In the genomic region with DNA sequence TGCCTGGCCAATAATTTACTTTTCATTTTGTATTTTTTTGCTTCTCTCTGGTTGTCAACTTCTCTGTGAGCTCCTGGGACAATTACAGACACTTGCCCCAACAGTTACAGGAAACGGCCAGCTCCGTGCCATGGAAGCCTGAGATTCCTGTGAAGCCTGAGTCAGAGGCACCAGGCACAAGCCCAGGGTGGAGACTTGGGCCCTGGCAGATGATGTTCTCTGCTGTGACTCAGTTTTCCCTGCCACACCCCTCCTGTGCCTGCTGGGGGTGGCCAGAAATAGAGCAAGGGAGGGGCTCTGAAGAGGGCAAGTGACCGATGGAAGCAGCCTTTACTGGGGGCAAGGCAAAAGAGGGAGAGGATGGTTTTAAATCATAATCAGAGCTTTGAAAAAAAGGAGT, we compare ENCODE assay signal across 10 cellular contexts. TPM values are rescaled to one million over a fixed set of nuclear protein-coding genes. Genes with fewer than 3 reads are reported as not detected.
DNase-seq lines count a peak whose midpoint lies in the region; ATAC-seq, FAIRE-seq and TF ChIP-seq lines count a peak whose summit lies in the region.
"Had no signal": no experiment of that assay in that cellular context is flagged by ENCODE, and none has a peak within 500 bp of the region (broad histone marks: within the 10 kb centered on the region; RNA-seq: fewer than 3 reads in every experiment).

No MANE protein-coding gene starts in this region.

- peak; percentile 91 for ATAC-seq in HCT116
- no peak for ATAC-seq in HG03196 (IDR thresholded peaks at IDR 0.05; ENCODE audit: unreplicated experiment)

- H3K79me2 ChIP-seq in HCT116 (ENCODE audit: insufficient read depth, low read length) (peaks cover 34% of the 10 kb centered on the region), neural progenitor cell (ENCODE audit: low read depth) (peaks cover 10% of the 10 kb centered on the region)

- H3K9ac ChIP-seq in HCT116 (ENCODE audit: low read length), result peak overlapping the region; percentile 61
- H3K9ac ChIP-seq in neural progenitor cell, result no peak overlapping the region

- H3K36me3 ChIP-seq in HCT116 (ENCODE audit: control insufficient read depth in 1 of 2, insufficient read depth in 2 of 2, low read length in 2 of 2) (peaks cover 2 to 19% of the 10 kb centered on the region in 2 experiments; a peak in 2 of 4 replicates), ascending aorta (peaks cover 42 to 52% of the 10 kb centered on the region in 2 donors), right atrium auricular region (peaks cover 57% of the 10 kb centered on the region), neural progenitor cell (no peaks in the 10 kb centered on the region)

- H3K4me1 Mint-ChIP-seq in neural progenitor cell, result no peaks in the 10 kb centered on the region

- peak overlapping the region; percentile 77 for H3K4me2 ChIP-seq in HCT116 (ENCODE audit: low read length)
- H3K4me2 ChIP-seq in neural progenitor cell, result no peak overlapping the region

- TSS peak; percentile 99 for BruUV-seq in HCT116 (replicated peaks; lab: Mats Ljungman, UMichigan)

- CTCF ChIA-PET in HCT116 (lab: Charles Lee), result interaction anchor here (1.7 kb wide), 1 partner anchor 14 kb away, joined by 6 read pairs; no protein-coding TSS in a partner anchor
- CTCF ChIA-PET in HEK293T (lab: Yijun Ruan, JAX), result interaction anchor here (2.2 kb wide), 1 partner anchor 14 kb away, joined by 8 read pairs; no protein-coding TSS in a partner anchor

- H3F3A ChIP-seq in neural progenitor cell (ENCODE audit: low read depth), result no peaks in the 10 kb centered on the region

- intact Hi-C loops in HCT116 (cut with micrococcal nuclease), result loop anchor here (10.0 kb wide), 1 partner anchor 229 kb away; no protein-coding TSS in a partner anchor
- intact Hi-C loops in ascending aorta (cut with DNase I), result loop anchor here (1.0 kb wide), 2 partner anchors 20 to 222 kb away; a partner anchor contains a TSS

- peak overlapping the region; percentile 90 for H3K27ac ChIP-seq in HCT116 (ENCODE audit: low read depth, low read length)
- H3K27ac ChIP-seq in ascending aorta, result peak overlapping the region; percentile 91 to 93
- peak overlapping the region; percentile 84 to 86 for H3K27ac ChIP-seq in right atrium auricular region
- no peak overlapping the region for H3K27ac ChIP-seq in neural progenitor cell

- peak; percentile 85 for DNase-seq in HCT116 (ENCODE audit: low read depth, low spot score)
- peak; percentile 80 to 98 for DNase-seq in ascending aorta (ENCODE audit: low spot score in 2 of 2)
- DNase-seq in right atrium auricular region (ENCODE audit: low spot score), result peak; percentile 90
- peak; percentile 37 for DNase-seq in stimulated activated CD8-positive, alpha-beta memory T cell treated with anti-CD3 and anti-CD28 coated beads, Interleukin-4, amount 100 ng/mL, for 48 hours
- no peak for DNase-seq in HEK293T (ENCODE audit: extremely low spot score)
- DNase-seq in frontal cortex (ENCODE audit: low spot score in 2 of 2), result no peak
- no peak for DNase-seq in neural progenitor cell (ENCODE audit: low spot score)
- DNase-seq: head of caudate nucleus, NCI-H510A had no signal

- H3K27me3 ChIP-seq in HCT116 (ENCODE audit: insufficient read depth, low read length) (no peaks in the 10 kb centered on the region), ascending aorta (no peaks in the 10 kb centered on the region), right atrium auricular region (no peaks in the 10 kb centered on the region), neural progenitor cell (no peaks in the 10 kb centered on the region)

- no peak for FAIRE-seq in frontal cortex (lab: Jason Lieb, UNC)

- no peaks in the 10 kb centered on the region for H3K9me2 ChIP-seq in HCT116 (ENCODE audit: insufficient read depth)

- H3K27me3 Mint-ChIP-seq in neural progenitor cell (ENCODE audit: insufficient read depth, low read depth), result no peaks in the 10 kb centered on the region

- TF ChIP-seq CTCF in HCT116 (IDR thresholded peaks at IDR 0.05 in 2 of 3, conservative IDR thresholded peaks at IDR 0.05 in 1 of 3; ENCODE audit: borderline replicate concordance in 1 of 3, insufficient read depth in 1 of 3, low read depth in 2 of 3, low read length in 2 of 3), result no peak
- TF ChIP-seq CTCF in ascending aorta (IDR thresholded peaks at IDR 0.05), result no peak
- no peak for TF ChIP-seq CTCF in right atrium auricular region (IDR thresholded peaks at IDR 0.05)
- no peak for TF ChIP-seq CTCF in neural progenitor cell (IDR thresholded peaks at IDR 0.05)

- H3K9me3 ChIP-seq in HCT116 (ENCODE audit: control insufficient read depth in 1 of 2, insufficient read depth in 1 of 2, low read depth in 1 of 2, low read length in 2 of 2) (no peaks in the 10 kb centered on the region), ascending aorta (no peaks in the 10 kb centered on the region), right atrium auricular region (no peaks in the 10 kb centered on the region), neural progenitor cell (ENCODE audit: low read depth) (no peaks in the 10 kb centered on the region)

- no peak overlapping the region for H3K4me3 Mint-ChIP-seq in neural progenitor cell

- H3K4me3 ChIP-seq in HCT116 (replicated peaks in 1 of 2; ENCODE audit: low read depth in 1 of 2, low read length in 2 of 2) (peak overlapping the region; percentile 9 to 44; a peak in 2 of 4 replicates), ascending aorta (no peak overlapping the region), right atrium auricular region (no peak overlapping the region), neural progenitor cell (no peak overlapping the region)

- no peak for TF ChIP-seq POLR2A in HCT116 (IDR thresholded peaks at IDR 0.05; ENCODE audit: borderline replicate concordance, extremely low read depth, insufficient read depth, insufficient read length)

- POLR2A ChIA-PET in HCT116 (lab: Charles Lee) (interaction anchor here (0.8 to 3.1 kb wide), 3 partner anchors 14 to 76 kb away, joined by 3 to 20 read pairs (median 17); a partner anchor contains a TSS), HEK293T (lab: Yijun Ruan, JAX) (interaction anchor here (3.1 to 4.8 kb wide), 2 partner anchors 13 to 20 kb away, joined by 13 to 22 read pairs; a partner anchor contains a TSS)

- H2AFZ ChIP-seq in HCT116 (ENCODE audit: low read depth, low read length, poor library complexity, severe bottlenecking), result no peak overlapping the region
- no peak overlapping the region for H2AFZ ChIP-seq in neural progenitor cell (replicated peaks)

- H3K4me1 ChIP-seq in HCT116 (ENCODE audit: control insufficient read depth in 1 of 2, insufficient read depth in 2 of 2, low read length in 2 of 2), result peaks cover 14 to 52% of the 10 kb centered on the region in 2 experiments
- peaks cover 16 to 28% of the 10 kb centered on the region in 2 donors for H3K4me1 ChIP-seq in ascending aorta
- H3K4me1 ChIP-seq in right atrium auricular region, result peaks cover 0 to 52% of the 10 kb centered on the region in 2 donors
- H3K4me1 ChIP-seq in neural progenitor cell, result no peaks in the 10 kb centered on the region

- TF ChIP-seq RAD21 in HCT116 (IDR thresholded peaks at IDR 0.05; ENCODE audit: low read depth), result no peak

- H4K20me1 ChIP-seq in HCT116 (ENCODE audit: insufficient read depth) (no peaks in the 10 kb centered on the region), neural progenitor cell (ENCODE audit: low read depth) (peaks cover 7% of the 10 kb centered on the region)

- RAD21 ChIA-PET in HCT116 (lab: Charles Lee; ENCODE audit: low non-redundant PET in 1 of 2, low total read pairs in 2 of 2, uncharacterized antibody in 2 of 2, unreplicated experiment in 2 of 2), result no interaction called here

- no peak overlapping the region for H3K27ac Mint-ChIP-seq in neural progenitor cell

- H3K36me3 Mint-ChIP-seq in neural progenitor cell, result peaks cover 3% of the 10 kb centered on the region

- H3K9me3 Mint-ChIP-seq in neural progenitor cell, result no peaks in the 10 kb centered on the region

TF ChIP-seq in HCT116, 20 proteins besides CTCF, POLR2A, EP300 and RAD21 (continues in another document):
- peak; percentile 88 for TF ChIP-seq CBX3 (IDR thresholded peaks at IDR 0.05; ENCODE audit: low read depth)
- no peak for TF ChIP-seq ZNF274 (IDR thresholded peaks at IDR 0.05; ENCODE audit: low read depth, low read length)
- TF ChIP-seq EZH2 (IDR thresholded peaks at IDR 0.05), result no peak
- peak; percentile 93 for TF ChIP-seq FOSL1 (IDR thresholded peaks at IDR 0.05; ENCODE audit: low read depth)
- no peak for TF ChIP-seq CEBPB (IDR thresholded peaks at IDR 0.05; ENCODE audit: low read depth)
- peak; percentile 60 for TF ChIP-seq POLR2AphosphoS5 (IDR thresholded peaks at IDR 0.05; ENCODE audit: low read depth, low read length)
- TF ChIP-seq, protein P1, sequence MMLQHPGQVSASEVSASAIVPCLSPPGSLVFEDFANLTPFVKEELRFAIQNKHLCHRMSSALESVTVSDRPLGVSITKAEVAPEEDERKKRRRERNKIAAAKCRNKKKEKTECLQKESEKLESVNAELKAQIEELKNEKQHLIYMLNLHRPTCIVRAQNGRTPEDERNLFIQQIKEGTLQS (IDR thresholded peaks at IDR 0.05), result no peak

TF ChIP-seq in HEK293T, 16 proteins besides CTCF, POLR2A, EP300 and RAD21 (continues in another document):
- TF ChIP-seq BHLHE40 (IDR thresholded peaks at IDR 0.05; ENCODE audit: borderline replicate concordance) (no peak), CTBP1 (IDR thresholded peaks at IDR 0.05; ENCODE audit: borderline replicate concordance) (no peak), TARDBP (IDR thresholded peaks at IDR 0.05) (no peak), FOXK2 (IDR thresholded peaks at IDR 0.05) (no peak)
- TF ChIP-seq, protein P2, sequence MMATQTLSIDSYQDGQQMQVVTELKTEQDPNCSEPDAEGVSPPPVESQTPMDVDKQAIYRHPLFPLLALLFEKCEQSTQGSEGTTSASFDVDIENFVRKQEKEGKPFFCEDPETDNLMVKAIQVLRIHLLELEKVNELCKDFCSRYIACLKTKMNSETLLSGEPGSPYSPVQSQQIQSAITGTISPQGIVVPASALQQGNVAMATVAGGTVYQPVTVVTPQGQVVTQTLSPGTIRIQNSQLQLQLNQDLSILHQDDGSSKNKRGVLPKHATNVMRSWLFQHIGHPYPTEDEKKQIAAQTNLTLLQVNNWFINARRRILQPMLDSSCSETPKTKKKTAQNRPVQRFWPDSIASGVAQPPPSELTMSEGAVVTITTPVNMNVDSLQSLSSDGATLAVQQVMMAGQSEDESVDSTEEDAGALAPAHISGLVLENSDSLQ (IDR thresholded peaks at IDR 0.05), result no peak

RNA-seq across cellular contexts. Expression of a gene that starts 4.9 kb away (rescaled TPM):
- total RNA-seq in HCT116 (2021; ENCODE audit: unreplicated experiment) (0.91 TPM), ascending aorta (not detected), right atrium auricular region (not detected), frontal cortex (0.82 TPM), neural progenitor cell (ENCODE audit: low replicate concordance) (0.34 TPM in 1 of 2 replicates, not detected in the other)
- polyA plus RNA-seq in HCT116 (2012), result 0.08 and 0.22 TPM in 2 replicates

RNA-seq across cellular contexts. Expression of a gene that starts 13.7 kb away (rescaled TPM):
- total RNA-seq in HCT116 (2021; ENCODE audit: unreplicated experiment) (127 TPM), ascending aorta (455 TPM), right atrium auricular region (100 to 1,000 TPM; 265 to 288 TPM), frontal cortex (11.8 TPM), neural progenitor cell (ENCODE audit: low replicate concordance) (21.6 and 61.5 TPM in 2 replicates)
- 150 and 166 TPM in 2 replicates for polyA plus RNA-seq in HCT116 (2012)

RNA-seq across cellular contexts. Expression of a gene that starts 20.8 kb away (rescaled TPM):
- total RNA-seq in HCT116 (2021; ENCODE audit: unreplicated experiment), result 67.6 TPM
- polyA plus RNA-seq in HCT116 (2012), result 60.4 TPM in 2 replicates
- 22.9 TPM for total RNA-seq in ascending aorta
- 10 to 100 TPM; 20.2 to 29.5 TPM for total RNA-seq in right atrium auricular region
- 28.5 TPM for total RNA-seq in frontal cortex
- total RNA-seq in neural progenitor cell (ENCODE audit: low replicate concordance), result 37.8 and 67.2 TPM in 2 replicates

Comparison
In these comparisons a context has a peak if more than half of its experiments do, and no peak if none do; other contexts are left out.
1. DNase-seq: peak in HCT116 (single experiment), ascending aorta (2 of 2), right atrium auricular region (single experiment) and stimulated activated CD8-positive, alpha-beta memory T cell treated with anti-CD3 and anti-CD28 coated beads, Interleukin-4, amount 100 ng/mL, for 48 hours (single experiment); none in HEK293T (single experiment), frontal cortex (0 of 2) and neural progenitor cell (single experiment).
2. H3K4me3 ChIP-seq: peak in HCT116 (2 of 2); none in ascending aorta (0 of 2), right atrium auricular region (0 of 2) and neural progenitor cell (single experiment).